In genomic region chr17:61255609-61256008, GRCh38 we compare ENCODE assay signal across 15 cellular contexts.
DNase-seq lines count a peak whose midpoint lies in the region; ATAC-seq and TF ChIP-seq lines count a peak whose summit lies in the region.
"Had no signal": no experiment of that assay in that cellular context is flagged by ENCODE, and none has a peak within 500 bp of the region (broad histone marks: within the 10 kb centered on the region; RNA-seq: fewer than 3 reads in every experiment).

No MANE protein-coding gene starts in this region.

- H3K9ac ChIP-seq in mesenchymal stem cell (ENCODE audit: low read length) = no peak overlapping the region
- H3K9ac ChIP-seq: GM23248 had no signal

- no peak overlapping the region for H4K91ac ChIP-seq in mesenchymal stem cell (ENCODE audit: low read length)

- H3K4me1 Mint-ChIP-seq in HFFc6 (ENCODE audit: low read depth) = peaks cover 57% of the 10 kb centered on the region

- H2BK12ac ChIP-seq in mesenchymal stem cell (ENCODE audit: low read length in 2 of 2) = peak overlapping the region; percentile 50 to 84

- ATAC-seq in HG03571 (IDR thresholded peaks at IDR 0.05; ENCODE audit: unreplicated experiment) = no peak
- no peak for ATAC-seq in HG02852 (IDR thresholded peaks at IDR 0.05; ENCODE audit: unreplicated experiment)
- ATAC-seq: HCT116 had no signal

- no peak overlapping the region for H3K27ac Mint-ChIP-seq in HFFc6

- H3K4me3 Mint-ChIP-seq in HFFc6 = no peak overlapping the region

- no peaks in the 10 kb centered on the region for H3K36me3 ChIP-seq in mesenchymal stem cell (ENCODE audit: control insufficient read depth in 1 of 2, insufficient read depth in 2 of 2, low read depth in 1 of 2, low read length in 2 of 2)
- H3K36me3 ChIP-seq in stomach = no peaks in the 10 kb centered on the region
- H3K36me3 ChIP-seq: SJCRH30 had no signal

- no peak overlapping the region for H3K14ac ChIP-seq in mesenchymal stem cell (ENCODE audit: low read length in 2 of 2)

- H3K9me3 Mint-ChIP-seq in HFFc6 = no peaks in the 10 kb centered on the region

- TF ChIP-seq CTCF in coronary artery (IDR thresholded peaks at IDR 0.05) (no peak), stomach (IDR thresholded peaks at IDR 0.05) (no peak), HFFc6 (IDR thresholded peaks at IDR 0.05) (no peak)

- no peak for TF ChIP-seq POLR2A in stomach (IDR thresholded peaks at IDR 0.05)

- H3K27me3 Mint-ChIP-seq in HFFc6 (ENCODE audit: insufficient read depth) = no peaks in the 10 kb centered on the region; the same call in 1 of the 2 replicates

- H3K4me1 ChIP-seq in mesenchymal stem cell (ENCODE audit: control insufficient read depth, insufficient read depth, low read depth, low read length) (peaks cover 3% of the 10 kb centered on the region), stomach (peaks cover 12 to 40% (median 28%) of the 10 kb centered on the region in 4 donors)

- H3K9me3 ChIP-seq in mesenchymal stem cell (ENCODE audit: control insufficient read depth, low read length) (no peaks in the 10 kb centered on the region), stomach (no peaks in the 10 kb centered on the region)
- H3K9me3 ChIP-seq: SJCRH30 had no signal

- no peak overlapping the region for H2AK5ac ChIP-seq in mesenchymal stem cell (ENCODE audit: low read length, severe bottlenecking)

- intact Hi-C loops in stomach (cut with DNase I; ENCODE audit: low total_unique reads) = no loop called here

- H3K23ac ChIP-seq in mesenchymal stem cell (ENCODE audit: low read length in 2 of 2) = no peak overlapping the region

- H2AFZ ChIP-seq in mesenchymal stem cell (ENCODE audit: low read depth, low read length) = no peak overlapping the region
- H2AFZ ChIP-seq: GM23248 had no signal

- no peak for TF ChIP-seq EP300 in stomach (IDR thresholded peaks at IDR 0.05)

- DNase-seq in M059J (ENCODE audit: low read depth) (peak; percentile 35), coronary artery (ENCODE audit: low spot score) (no peak), mesenchymal stem cell (no peak), stomach (no peak), NCI-H524 treated with DMSO at 0.1 percent for 48 hours (lab: John Stamatoyannopoulos, UW) (no peak), HFFc6 (no peak)
- DNase-seq: C1 segment of cervical spinal cord, DND-41, GM23248, NCI-H187 treated with DMSO at 0.1 percent for 48 hours, NCI-H748 treated with DMSO at 0.1 percent for 48 hours, SJCRH30 had no signal

- H3K18ac ChIP-seq in mesenchymal stem cell (ENCODE audit: low read depth in 1 of 2, low read length in 2 of 2) = peak overlapping the region in 1 of 2 experiments; percentile 52

- no peak overlapping the region for H4K8ac ChIP-seq in mesenchymal stem cell (ENCODE audit: low read length)

- no peak overlapping the region for H2BK15ac ChIP-seq in mesenchymal stem cell (ENCODE audit: low read depth, poor library complexity, severe bottlenecking)

- H3K27ac ChIP-seq in coronary artery (peak overlapping the region; percentile 58 to 85), mesenchymal stem cell (ENCODE audit: low read length, poor library complexity, severe bottlenecking) (no peak overlapping the region), stomach (peak overlapping the region in 3 of 5 donors; percentile 15 to 81 (median 43))
- H3K27ac ChIP-seq: GM23248, SJCRH30 had no signal

- H3K79me1 ChIP-seq in mesenchymal stem cell (replicated peaks; ENCODE audit: low read length, poor library complexity, severe bottlenecking) = no peaks in the 10 kb centered on the region

- H3K4me3 ChIP-seq in coronary artery = no peak overlapping the region
- H3K4me3 ChIP-seq in mesenchymal stem cell (ENCODE audit: insufficient read depth in 1 of 2, low read depth in 1 of 2, low read length in 2 of 2) = no peak overlapping the region
- H3K4me3 ChIP-seq in stomach = no peak overlapping the region
- H3K4me3 ChIP-seq: GM23248, SJCRH30 had no signal

- no peaks in the 10 kb centered on the region for H3K36me3 Mint-ChIP-seq in HFFc6 (ENCODE audit: low read depth)

- H3K4ac ChIP-seq in mesenchymal stem cell (ENCODE audit: low read depth in 1 of 2, low read length in 2 of 2) = peak overlapping the region in 1 of 2 experiments; percentile 26

- H3K27me3 ChIP-seq in mesenchymal stem cell (ENCODE audit: control insufficient read depth in 1 of 2, insufficient read depth in 1 of 2, low read length in 2 of 2) (no peaks in the 10 kb centered on the region), stomach (no peaks in the 10 kb centered on the region)
- H3K27me3 ChIP-seq: SJCRH30 had no signal

- WGBS in mesenchymal stem cell = 27% methylated on average over 2 of the region's 3 CpGs
- 78 to 92% (median 90%) methylated on average over 3 of the region's 3 CpGs for WGBS in stomach, 5 donors

- no peak overlapping the region for H2BK5ac ChIP-seq in mesenchymal stem cell (ENCODE audit: low read depth, low read length, poor library complexity, severe bottlenecking)

- no peak overlapping the region for H3K4me2 ChIP-seq in mesenchymal stem cell (ENCODE audit: low read length, poor library complexity, severe bottlenecking)

- no peak overlapping the region for H2BK120ac ChIP-seq in mesenchymal stem cell (ENCODE audit: low read depth, low read length)
